ENCODE assay signal across 30 cellular contexts in genomic region chr10:11870900-11871407, GRCh38. TPM values are rescaled to one million over a fixed set of nuclear protein-coding genes. Genes with fewer than 3 reads are reported as not detected.
DNase-seq lines count a peak whose midpoint lies in the region; ATAC-seq, FAIRE-seq and TF ChIP-seq lines count a peak whose summit lies in the region.
"Had no signal": no experiment of that assay in that cellular context is flagged by ENCODE, and none has a peak within 500 bp of the region (broad histone marks: within the 10 kb centered on the region; RNA-seq: fewer than 3 reads in every experiment).

No MANE protein-coding gene starts in this region.

- H3K36me3 Mint-ChIP-seq in activated T-cell treated with anti-CD3 and anti-CD28 coated beads, Interleukin-2, amount 50 U/mL, for 72 hours (ENCODE audit: insufficient read depth in 2 of 2) = no peaks in the 10 kb centered on the region
- no peaks in the 10 kb centered on the region for H3K36me3 Mint-ChIP-seq in activated T-cell treated with anti-CD3 and anti-CD28 coated beads, Interleukin-2, amount 50 U/mL, for 4 hours (ENCODE audit: insufficient read depth)
- H3K36me3 Mint-ChIP-seq in nephron (ENCODE audit: low read depth) (no peaks in the 10 kb centered on the region), type B pancreatic cell (no peaks in the 10 kb centered on the region)
- H3K36me3 Mint-ChIP-seq: CD4-positive, alpha-beta memory T cell; neural progenitor cell; T-cell; WTC11 had no signal

- H3K4me1 Mint-ChIP-seq in activated T-cell treated with anti-CD3 and anti-CD28 coated beads, Interleukin-2, amount 50 U/mL, for 72 hours (ENCODE audit: low read depth) = peaks cover 34% of the 10 kb centered on the region
- peaks cover 22% of the 10 kb centered on the region for H3K4me1 Mint-ChIP-seq in activated T-cell treated with anti-CD3 and anti-CD28 coated beads, Interleukin-2, amount 50 U/mL, for 4 hours (ENCODE audit: low read depth)
- H3K4me1 Mint-ChIP-seq in nephron (peaks cover 32% of the 10 kb centered on the region), type B pancreatic cell (ENCODE audit: unreplicated experiment) (peaks cover 44% of the 10 kb centered on the region)

- H3K27ac Mint-ChIP-seq in activated T-cell treated with anti-CD3 and anti-CD28 coated beads, Interleukin-2, amount 50 U/mL, for 72 hours = no peak overlapping the region
- H3K27ac Mint-ChIP-seq in nephron = peak overlapping the region; percentile 1 to 39 (median 9)
- H3K27ac Mint-ChIP-seq in type B pancreatic cell = peak overlapping the region; percentile 78
- H3K27ac Mint-ChIP-seq: activated T-cell treated with anti-CD3 and anti-CD28 coated beads, Interleukin-2, amount 50 U/mL, for 24 hours; neural progenitor cell; T-cell; WTC11 had no signal

- ATAC-seq in activated T-cell treated with anti-CD3 and anti-CD28 coated beads, Interleukin-2, amount 50 U/mL, for 72 hours (replicated peaks in 1 of 2) = peak; percentile 36 to 62
- no peak for ATAC-seq in activated T-cell treated with anti-CD3 and anti-CD28 coated beads, Interleukin-2, amount 50 U/mL, for 4 hours
- ATAC-seq in HG03521 (IDR thresholded peaks at IDR 0.05; ENCODE audit: unreplicated experiment) = no peak
- ATAC-seq: left colon, sciatic nerve had no signal

- H3K27me3 ChIP-seq in bronchial epithelial cell (ENCODE audit: control insufficient read depth, insufficient read depth, low read length) = no peaks in the 10 kb centered on the region
- H3K27me3 ChIP-seq: MG63, neural progenitor cell had no signal

- no peak for FAIRE-seq in bronchial epithelial cell (lab: Jason Lieb, UNC)
- FAIRE-seq: D721Med, GM18507 had no signal

- TF ChIP-seq CTCF in bronchial epithelial cell (IDR thresholded peaks at IDR 0.05; ENCODE audit: insufficient read depth, low read length, severe bottlenecking) (no peak), nephron (IDR thresholded peaks at IDR 0.05; ENCODE audit: unreplicated experiment in 3 of 3) (no peak), type B pancreatic cell (conservative IDR thresholded peaks at IDR 0.05) (no peak)

- H3K27me3 Mint-ChIP-seq in activated T-cell treated with anti-CD3 and anti-CD28 coated beads, Interleukin-2, amount 50 U/mL, for 72 hours (ENCODE audit: low read depth) = peaks cover 28% of the 10 kb centered on the region
- H3K27me3 Mint-ChIP-seq in activated T-cell treated with anti-CD3 and anti-CD28 coated beads, Interleukin-2, amount 50 U/mL, for 4 hours (ENCODE audit: low read depth) = peaks cover 5% of the 10 kb centered on the region
- H3K27me3 Mint-ChIP-seq in nephron (ENCODE audit: low read depth) (peaks cover 10% of the 10 kb centered on the region), type B pancreatic cell (no peaks in the 10 kb centered on the region)

- H3K4me3 Mint-ChIP-seq in activated T-cell treated with anti-CD3 and anti-CD28 coated beads, Interleukin-2, amount 50 U/mL, for 72 hours = peak overlapping the region in 1 of 2 donors; percentile 12
- H3K4me3 Mint-ChIP-seq in activated T-cell treated with anti-CD3 and anti-CD28 coated beads, Interleukin-2, amount 50 U/mL, for 4 hours = no peak overlapping the region
- no peak overlapping the region for H3K4me3 Mint-ChIP-seq in nephron
- H3K4me3 Mint-ChIP-seq in type B pancreatic cell = peak overlapping the region; percentile 15
- H3K4me3 Mint-ChIP-seq: activated T-cell treated with anti-CD3 and anti-CD28 coated beads, Interleukin-2, amount 50 U/mL, for 24 hours; neural progenitor cell had no signal

- DNase-seq in activated T-cell treated with anti-CD3 and anti-CD28 coated beads, Interleukin-2, amount 50 U/mL, for 72 hours = no peak
- no peak for DNase-seq in activated T-cell treated with anti-CD3 and anti-CD28 coated beads, Interleukin-2, amount 50 U/mL, for 4 hours
- peak; percentile 13 for DNase-seq in bronchial epithelial cell (ENCODE audit: low read depth)
- no peak for DNase-seq in type B pancreatic cell (ENCODE audit: extremely low spot score, unreplicated experiment)
- DNase-seq in activated naive CD4-positive, alpha-beta T cell (lab: John Stamatoyannopoulos, UW) = no peak
- no peak for DNase-seq in AG08396 (ENCODE audit: low spot score)
- DNase-seq: 8988T; activated CD4-positive, alpha-beta T cell treated with anti-CD3 and anti-CD28 coated beads, Interleukin-2, amount 50 U/mL, for 1 hour; activated naive CD4-positive, alpha-beta T cell treated with Interleukin-2 at 50 U/mL for 16 hours; activated T-cell treated with anti-CD3 and anti-CD28 coated beads, Interleukin-2, amount 50 U/mL, for 24 hours; CD4-positive, alpha-beta memory T cell; gastrocnemius medialis; GOT3; KG1; left colon; MG63; NCI-H1105; NCI-H187 treated with DMSO at 0.1 percent for 48 hours; NCI-H2171; posterior cingulate gyrus; stimulated activated CD4-positive, alpha-beta T cell treated with anti-CD3 and anti-CD28 coated beads, Interleukin-4, amount 100 ng/mL, for 24 hours; T-cell had no signal

- H3K9me3 Mint-ChIP-seq in activated T-cell treated with anti-CD3 and anti-CD28 coated beads, Interleukin-2, amount 50 U/mL, for 72 hours = no peaks in the 10 kb centered on the region
- H3K9me3 Mint-ChIP-seq in activated T-cell treated with anti-CD3 and anti-CD28 coated beads, Interleukin-2, amount 50 U/mL, for 4 hours = no peaks in the 10 kb centered on the region
- H3K9me3 Mint-ChIP-seq in nephron (no peaks in the 10 kb centered on the region), type B pancreatic cell (no peaks in the 10 kb centered on the region)
- H3K9me3 Mint-ChIP-seq: activated T-cell treated with anti-CD3 and anti-CD28 coated beads, Interleukin-2, amount 50 U/mL, for 24 hours; CD4-positive, alpha-beta memory T cell; neural progenitor cell; T-cell; WTC11 had no signal

- H3K4me3 ChIP-seq in bronchial epithelial cell (ENCODE audit: low read depth, low read length) = no peak overlapping the region
- H3K4me3 ChIP-seq: MG63, neural progenitor cell had no signal

- peaks cover 18% of the 10 kb centered on the region for H3K36me3 ChIP-seq in bronchial epithelial cell (ENCODE audit: control insufficient read depth, insufficient read depth, low read length)
- H3K36me3 ChIP-seq: gastrocnemius medialis, MG63, neural progenitor cell had no signal

RNA-seq across cellular contexts. Expression of gene PROSER2, which starts 47.8 kb away (rescaled TPM):
- 1 to 10 TPM; 1.1 to 1.6 TPM for total RNA-seq in activated T-cell treated with anti-CD3 and anti-CD28 coated beads, Interleukin-2, amount 50 U/mL, for 72 hours
- 1 to 10 TPM in 2 of 3 donors, under 1 TPM in 1; 0.76 to 3.5 (median 1.9) TPM for total RNA-seq in activated T-cell treated with anti-CD3 and anti-CD28 coated beads, Interleukin-2, amount 50 U/mL, for 4 hours
- total RNA-seq in bronchial epithelial cell = 20.8 and 27.8 TPM in 2 replicates
- total RNA-seq in type B pancreatic cell (ENCODE audit: low replicate concordance) = 6.7 and 12.6 TPM in 2 replicates
- total RNA-seq: OCI-LY7 had no signal

Comparison
In these comparisons a context has a peak if more than half of its experiments do, and no peak if none do; other contexts are left out.
1. ATAC-seq: peak in activated T-cell treated with anti-CD3 and anti-CD28 coated beads, Interleukin-2, amount 50 U/mL, for 72 hours (2 of 2); none in activated T-cell treated with anti-CD3 and anti-CD28 coated beads, Interleukin-2, amount 50 U/mL, for 4 hours (0 of 2) and HG03521 (single experiment).